In the genomic region with DNA sequence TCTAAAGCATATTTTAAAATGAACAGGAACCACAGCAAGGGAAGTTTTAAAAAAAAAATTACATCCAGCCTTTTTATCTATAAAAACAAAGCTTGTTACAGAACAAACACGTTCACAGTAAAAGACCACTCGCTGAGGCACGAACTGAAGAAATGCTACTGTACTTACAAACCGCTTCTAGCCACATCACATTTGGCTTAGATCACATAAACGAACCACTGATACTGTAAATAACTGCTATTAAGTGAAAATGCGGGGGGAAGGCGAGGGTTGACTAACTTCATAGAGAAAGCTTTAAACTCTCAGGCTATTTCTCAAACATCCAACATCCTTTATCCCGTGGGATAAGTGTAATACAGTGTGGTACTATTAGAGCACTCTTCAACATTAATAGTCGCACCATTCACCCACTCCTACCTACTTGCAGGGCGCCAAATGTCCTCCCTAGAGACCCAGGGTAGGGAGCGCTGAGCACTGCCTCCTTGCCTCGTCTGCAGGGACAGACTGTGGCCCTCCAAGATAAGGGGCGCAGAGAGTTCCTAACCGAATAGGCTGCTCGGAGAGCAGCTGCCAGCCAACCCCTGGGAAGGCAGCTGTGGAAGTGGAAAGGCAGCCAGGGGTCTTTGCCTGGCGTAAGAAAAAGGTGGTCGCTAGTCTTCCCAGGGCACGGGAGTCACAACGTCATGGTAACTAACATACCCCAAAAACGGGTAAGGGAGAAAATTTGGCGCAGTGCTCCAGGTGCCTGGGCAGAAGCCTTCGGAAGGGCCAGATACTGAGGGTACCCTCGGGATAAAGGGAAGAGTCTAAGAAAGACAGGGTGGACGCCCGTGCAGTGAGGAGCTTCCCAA, we compare ENCODE assay signal across 8 cellular contexts. TPM values are rescaled to one million over a fixed set of nuclear protein-coding genes. Genes with fewer than 3 reads are reported as not detected.
DNase-seq lines count a peak whose midpoint lies in the region; ATAC-seq and TF ChIP-seq lines count a peak whose summit lies in the region.

No MANE protein-coding gene starts in this region.

- CTCF ChIA-PET in WTC11 (lab: Charles Lee), result interaction anchor here (0.8 to 4.0 kb wide), 5 partner anchors 20 to 633 kb away, joined by 3 to 19 read pairs (median 8); no protein-coding TSS in a partner anchor

- H3K4me1 Mint-ChIP-seq in WTC11, result peaks cover 7% of the 10 kb centered on the region
- peaks cover 34 to 45% of the 10 kb centered on the region in 2 donors for H3K4me1 Mint-ChIP-seq in effector memory CD8-positive, alpha-beta T cell (ENCODE audit: low read depth in 2 of 2)

- H3K9me3 ChIP-seq in DOHH2 (ENCODE audit: control insufficient read depth, insufficient read depth, low read length) (no peaks in the 10 kb centered on the region), thymus (ENCODE audit: control insufficient read depth) (no peaks in the 10 kb centered on the region)

- DNase-seq in KBM-7, result peak; percentile 63
- DNase-seq in WTC11 (ENCODE audit: low spot score), result peak; percentile 30
- no peak for DNase-seq in effector memory CD8-positive, alpha-beta T cell
- DNase-seq in midbrain (lab: John Stamatoyannopoulos, UW), result peak; percentile 41
- DNase-seq in SKM-1 treated with dmso at 0.1 percent for 144 hours (lab: John Stamatoyannopoulos, UW; ENCODE audit: unreplicated experiment), result no peak

- H3K4me3 Mint-ChIP-seq in WTC11, result peak overlapping the region; percentile 84
- peak overlapping the region; percentile 93 to 97 for H3K4me3 Mint-ChIP-seq in effector memory CD8-positive, alpha-beta T cell

- H3K4me3 ChIP-seq in DOHH2 (ENCODE audit: low read length), result peak overlapping the region; percentile 93
- peak overlapping the region; percentile 80 for H3K4me3 ChIP-seq in thymus (ENCODE audit: low read length)

- WGBS in thymus, result 7% methylated on average over 25 of the region's 25 CpGs

- H3K27ac ChIP-seq in DOHH2 (ENCODE audit: low read depth, low read length) (no peak overlapping the region), thymus (ENCODE audit: low read depth) (peak overlapping the region; percentile 81)

- 0 out of 2 replicates have a peak, but pooled peaks cover 3% of the 10 kb centered on the region for H3K36me3 Mint-ChIP-seq in WTC11
- peaks cover 22% of the 10 kb centered on the region for H3K36me3 Mint-ChIP-seq in effector memory CD8-positive, alpha-beta T cell (ENCODE audit: insufficient read depth)

- POLR2A ChIA-PET in WTC11 (lab: Charles Lee), result no interaction called here

- TF ChIP-seq CTCF in DOHH2 (IDR thresholded peaks at IDR 0.05; ENCODE audit: low read depth, low read length, poor library complexity, severe bottlenecking) (no peak), WTC11 (IDR thresholded peaks at IDR 0.05) (no peak)

- H3K9me3 Mint-ChIP-seq in WTC11, result peaks cover 8% of the 10 kb centered on the region; the same call in 1 of the 2 replicates
- peaks cover 0 to 5% of the 10 kb centered on the region in 2 donors for H3K9me3 Mint-ChIP-seq in effector memory CD8-positive, alpha-beta T cell

- peaks cover 42% of the 10 kb centered on the region for H3K27me3 Mint-ChIP-seq in WTC11 (ENCODE audit: low read depth)
- H3K27me3 Mint-ChIP-seq in effector memory CD8-positive, alpha-beta T cell, result no peaks in the 10 kb centered on the region

- peak; percentile 35 for ATAC-seq in GM21528 (IDR thresholded peaks at IDR 0.05; ENCODE audit: low FRiP score, unreplicated experiment)
- peak; percentile 27 for ATAC-seq in WTC11
- peak; percentile 28 for ATAC-seq in effector memory CD8-positive, alpha-beta T cell (replicated peaks)

- H3K27me3 ChIP-seq in DOHH2 (ENCODE audit: control insufficient read depth, low read length), result peaks cover 7% of the 10 kb centered on the region; the same call in 1 of the 2 replicates
- no peaks in the 10 kb centered on the region for H3K27me3 ChIP-seq in thymus (ENCODE audit: control insufficient read depth, insufficient read depth)

- no peak overlapping the region for H3K27ac Mint-ChIP-seq in WTC11
- peak overlapping the region; percentile 81 to 88 for H3K27ac Mint-ChIP-seq in effector memory CD8-positive, alpha-beta T cell

- H4K20me1 ChIP-seq in DOHH2 (ENCODE audit: control insufficient read depth, insufficient read depth, low read depth, low read length), result no peaks in the 10 kb centered on the region

- H3K9me2 ChIP-seq in DOHH2 (replicated peaks; ENCODE audit: control insufficient read depth, low read length), result no peaks in the 10 kb centered on the region

- peak overlapping the region; percentile 93 for H3K4me2 ChIP-seq in DOHH2 (ENCODE audit: low read length)

- peaks cover 3% of the 10 kb centered on the region; the same call in 1 of the 2 replicates for H3F3A ChIP-seq in DOHH2 (ENCODE audit: control insufficient read depth, insufficient read depth)

- H3K36me3 ChIP-seq in DOHH2 (ENCODE audit: control insufficient read depth, low read length) (no peaks in the 10 kb centered on the region), thymus (ENCODE audit: control insufficient read depth, insufficient read depth) (no peaks in the 10 kb centered on the region)

- no peaks in the 10 kb centered on the region for H3K79me2 ChIP-seq in DOHH2 (ENCODE audit: control insufficient read depth, low read length)

- in situ Hi-C loops in KBM-7 (cut with MboI; ENCODE audit: low pct_unique_long_range_greater_than_20kb, low sequenced_read_pairs), result no loop called here

- H3K4me1 ChIP-seq in DOHH2 (ENCODE audit: control insufficient read depth, low read length), result peaks cover 25% of the 10 kb centered on the region
- peaks cover 5% of the 10 kb centered on the region for H3K4me1 ChIP-seq in thymus (ENCODE audit: control insufficient read depth, insufficient read depth, low read length)

TF ChIP-seq in WTC11, 78 proteins besides CTCF, POLR2A, EP300 and RAD21:
- TF ChIP-seq IRF2 (CRISPR knock-in tag; IDR thresholded peaks at IDR 0.05; ENCODE audit: borderline replicate concordance, low read depth) (no peak), ATF1 (CRISPR knock-in tag; IDR thresholded peaks at IDR 0.05) (no peak), NR1H2 (CRISPR knock-in tag; IDR thresholded peaks at IDR 0.05) (no peak), ETV6 (CRISPR knock-in tag; IDR thresholded peaks at IDR 0.05) (no peak), RELA (CRISPR knock-in tag; IDR thresholded peaks at IDR 0.05; ENCODE audit: borderline replicate concordance) (no peak), ZNF671 (CRISPR knock-in tag; IDR thresholded peaks at IDR 0.05) (no peak), ZNF138 (CRISPR knock-in tag; conservative IDR thresholded peaks at IDR 0.05) (no peak), GRHL2 (CRISPR knock-in tag; IDR thresholded peaks at IDR 0.05; ENCODE audit: insufficient replicate concordance, severe bottlenecking) (no peak), TEAD1 (CRISPR knock-in tag; IDR thresholded peaks at IDR 0.05) (no peak), TP53 (CRISPR knock-in tag; IDR thresholded peaks at IDR 0.05) (no peak), GTF2I (CRISPR knock-in tag; conservative IDR thresholded peaks at IDR 0.05) (no peak), PRRX2 (CRISPR knock-in tag; IDR thresholded peaks at IDR 0.05) (no peak), KAT7 (CRISPR knock-in tag; IDR thresholded peaks at IDR 0.05; ENCODE audit: borderline replicate concordance) (no peak), ZNF263 (CRISPR knock-in tag; IDR thresholded peaks at IDR 0.05; ENCODE audit: low read depth) (no peak)

RNA-seq across cellular contexts. Expression of a gene that starts 0.8 kb away (rescaled TPM):
- total RNA-seq in WTC11 (2021), result 0.66 to 1.0 TPM (median 0.74 TPM) in 3 replicates
- polyA plus RNA-seq in thymus, result 2.1 TPM

Comparison
In these comparisons a context has a peak if more than half of its experiments do, and no peak if none do; other contexts are left out.
1. DNase-seq: peak in KBM-7 (single experiment), WTC11 (single experiment) and midbrain (single experiment); none in effector memory CD8-positive, alpha-beta T cell (0 of 3) and SKM-1 treated with dmso at 0.1 percent for 144 hours (single experiment).
2. Peak in every context shown above with its lines, with median percentiles within 50 percentile points of each other: ATAC-seq.